In genomic region chr13:113023217-113023597, GRCh38 we compare ENCODE assay signal across 14 cellular contexts. TPM values are rescaled to one million over a fixed set of nuclear protein-coding genes. Genes with fewer than 3 reads are reported as not detected.
DNase-seq lines count a peak whose midpoint lies in the region; ATAC-seq, FAIRE-seq and TF ChIP-seq lines count a peak whose summit lies in the region.
"Had no signal": no experiment of that assay in that cellular context is flagged by ENCODE, and none has a peak within 500 bp of the region (broad histone marks: within the 10 kb centered on the region; RNA-seq: fewer than 3 reads in every experiment).

No MANE protein-coding gene starts in this region.

- H2AK9ac ChIP-seq in IMR-90 (replicated peaks; ENCODE audit: low read depth, low read length, poor library complexity): no peak overlapping the region

- no peaks in the 10 kb centered on the region for H3F3A ChIP-seq in smooth muscle cell (ENCODE audit: low read depth)

- H2BK15ac ChIP-seq in IMR-90 (ENCODE audit: low read depth, low read length): no peak overlapping the region

- H3K9me1 ChIP-seq in IMR-90 (ENCODE audit: insufficient read depth, low read length): no peaks in the 10 kb centered on the region

- no peak for TF ChIP-seq CTCF in IMR-90 (conservative IDR thresholded peaks at IDR 0.05; ENCODE audit: low read depth, low read length)
- no peak for TF ChIP-seq CTCF in endodermal cell (conservative IDR thresholded peaks at IDR 0.05)
- TF ChIP-seq CTCF in HepG2 (CRISPR knock-in tag; IDR thresholded peaks at IDR 0.05): no peak
- TF ChIP-seq CTCF in smooth muscle cell (IDR thresholded peaks at IDR 0.05; ENCODE audit: borderline replicate concordance, insufficient read depth, poor library complexity, severe bottlenecking): no peak

- no peak for DNase-seq in IMR-90
- DNase-seq in endodermal cell: peak; percentile 75
- DNase-seq in HepG2 (ENCODE audit: low spot score): peak; percentile 44
- no peak for DNase-seq in smooth muscle cell (lab: John Stamatoyannopoulos, UW; ENCODE audit: unreplicated experiment)
- no peak for DNase-seq in NAMALWA (ENCODE audit: low spot score)
- no peak for DNase-seq in activated T-helper 2 cell treated with anti-CD3 and anti-CD28 coated beads, Interferon-gamma antibody, Interleukin-2, Interleukin-4, amounts not matched to agents 10 μg/mL and 5 μg/mL and 100 μg/mL, durations not matched to agents 14 hours and 24 hours and 36 hours (ENCODE audit: low spot score)
- no peak for DNase-seq in activated naive CD4-positive, alpha-beta T cell treated with Interleukin-2 at 50 U/mL for 16 hours
- no peak for DNase-seq in GM03348 (ENCODE audit: low spot score)
- DNase-seq: activated CD8-positive, alpha-beta memory T cell treated with anti-CD3 and anti-CD28 coated beads, Interleukin-2, amount 50 U/mL, for 4 hours; NCI-H2171; stimulated activated naive CD4-positive, alpha-beta T cell treated with Interleukin-2 at 50 U/mL for 16 hours had no signal

- ATAC-seq in IMR-90 (ENCODE audit: low read depth) (peak; percentile 32; the same call in 1 of the 2 replicates), HepG2 (peak; percentile 9)
- ATAC-seq: activated CD4-positive, CD25-positive, alpha-beta regulatory T cell treated with anti-CD3 and anti-CD28 coated beads, Interleukin-2, amount 50 U/mL, for 24 hours had no signal

- no peak overlapping the region for H4K91ac ChIP-seq in IMR-90 (ENCODE audit: insufficient read depth, low read depth, low read length)

- peaks cover 23% of the 10 kb centered on the region for H3K4me1 Mint-ChIP-seq in endodermal cell
- H3K4me1 Mint-ChIP-seq in activated T-helper 2 cell treated with anti-CD3 and anti-CD28 coated beads, Interferon-gamma antibody, Interleukin-2, Interleukin-4, amounts not matched to agents 10 μg/mL and 5 μg/mL and 100 μg/mL, durations not matched to agents 14 hours and 24 hours and 36 hours (ENCODE audit: low read depth): no peaks in the 10 kb centered on the region

- H3K36me3 ChIP-seq in IMR-90 (ENCODE audit: control insufficient read depth, insufficient read depth, low read length): no peaks in the 10 kb centered on the region
- H3K36me3 ChIP-seq in endodermal cell (ENCODE audit: control insufficient read depth, insufficient read depth, low read length): peaks cover 6% of the 10 kb centered on the region
- H3K36me3 ChIP-seq in HepG2 (replicated peaks in 1 of 2; ENCODE audit: control insufficient read depth in 1 of 2, insufficient read depth in 2 of 2, low read length in 2 of 2): peaks cover 2 to 14% of the 10 kb centered on the region in 2 experiments; a peak in 3 of 5 replicates
- H3K36me3 ChIP-seq in smooth muscle cell (ENCODE audit: low read depth): no peaks in the 10 kb centered on the region
- H3K36me3 ChIP-seq: BLaER1, pancreas had no signal

- no peaks in the 10 kb centered on the region for H3K79me1 ChIP-seq in IMR-90 (ENCODE audit: low read depth in 1 of 2, low read length in 2 of 2)

- H3K27ac ChIP-seq in IMR-90 (ENCODE audit: insufficient read depth, low read length): no peak overlapping the region
- peak overlapping the region; percentile 96 for H3K27ac ChIP-seq in endodermal cell (ENCODE audit: low read depth, low read length)
- H3K27ac ChIP-seq in HepG2 (ENCODE audit: extremely low read length, insufficient read depth, low read length): peak overlapping the region; percentile 85
- no peak overlapping the region for H3K27ac ChIP-seq in smooth muscle cell (ENCODE audit: low read depth)
- H3K27ac ChIP-seq: BLaER1, pancreas had no signal

- H2AK5ac ChIP-seq in IMR-90 (ENCODE audit: low read depth, low read length): no peak overlapping the region

- H2AFZ ChIP-seq in IMR-90 (replicated peaks; ENCODE audit: low read length, poor library complexity): peak overlapping the region; percentile 41
- H2AFZ ChIP-seq in HepG2 (ENCODE audit: low read length): no peak overlapping the region
- H2AFZ ChIP-seq in smooth muscle cell (ENCODE audit: low read depth): peak overlapping the region; percentile 37

- BruUV-seq in IMR-90 (replicated peaks; lab: Mats Ljungman, UMichigan) (no TSS peak), HepG2 (replicated peaks; lab: Mats Ljungman, UMichigan) (TSS peak; percentile 70)

- intact Hi-C loops in IMR-90 (cut with micrococcal nuclease) (no loop called here), HepG2 (cut with micrococcal nuclease; ENCODE audit: unreplicated experiment) (loop anchor here (2.0 to 5.0 kb wide), 2 partner anchors 41 to 72 kb away; no protein-coding TSS in a partner anchor)
- intact Hi-C loops in activated T-helper 2 cell treated with anti-CD3 and anti-CD28 coated beads, Interferon-gamma antibody, Interleukin-2, Interleukin-4, amounts not matched to agents 10 μg/mL and 5 μg/mL and 100 μg/mL, durations not matched to agents 14 hours and 24 hours and 36 hours (cut with micrococcal nuclease): no loop called here

- H4K8ac ChIP-seq in IMR-90 (ENCODE audit: low read depth in 2 of 2, low read length in 2 of 2): no peak overlapping the region

- H3K4me1 ChIP-seq in IMR-90 (ENCODE audit: control insufficient read depth, insufficient read depth, low read length) (no peaks in the 10 kb centered on the region), endodermal cell (ENCODE audit: control insufficient read depth, insufficient read depth, low read length) (peaks cover 14% of the 10 kb centered on the region), HepG2 (ENCODE audit: insufficient read depth, low read length) (peaks cover 46% of the 10 kb centered on the region), smooth muscle cell (ENCODE audit: low read depth) (peaks cover 20% of the 10 kb centered on the region)
- H3K4me1 ChIP-seq: pancreas had no signal

- dilution Hi-C loops in IMR-90 (cut with HindIII; ENCODE audit: low sequenced_read_pairs, unreplicated experiment): no loop called here

- POLR2A ChIA-PET in IMR-90 (lab: Charles Lee; ENCODE audit: unreplicated experiment) (no interaction called here), HepG2 (lab: Yijun Ruan, JAX) (interaction anchor here (1.1 to 4.0 kb wide), 10 partner anchors 13 to 100 kb away, joined by 3 to 18 read pairs (median 5); no protein-coding TSS in a partner anchor)

- no peak overlapping the region for H3K18ac ChIP-seq in IMR-90 (ENCODE audit: low read depth, low read length)

- no peak overlapping the region for H4K5ac ChIP-seq in IMR-90 (ENCODE audit: low read depth, low read length)

- no peaks in the 10 kb centered on the region for H3K79me2 ChIP-seq in HepG2 (ENCODE audit: insufficient read depth, low read length)
- H3K79me2 ChIP-seq in smooth muscle cell (ENCODE audit: low read depth): no peaks in the 10 kb centered on the region

- H3K27me3 ChIP-seq in IMR-90 (ENCODE audit: control insufficient read depth, insufficient read depth, low read length): peaks cover 48% of the 10 kb centered on the region; the same call in 1 of the 2 replicates
- no peaks in the 10 kb centered on the region for H3K27me3 ChIP-seq in endodermal cell (ENCODE audit: control insufficient read depth, insufficient read depth, low read length, poor library complexity, severe bottlenecking)
- no peaks in the 10 kb centered on the region for H3K27me3 ChIP-seq in HepG2 (ENCODE audit: control insufficient read depth in 1 of 2, insufficient read depth in 2 of 2, low read length in 2 of 2)
- no peaks in the 10 kb centered on the region for H3K27me3 ChIP-seq in smooth muscle cell (ENCODE audit: low read depth)
- H3K27me3 ChIP-seq: pancreas had no signal

- H3K4me3 Mint-ChIP-seq in endodermal cell: peak overlapping the region; percentile 38
- no peak overlapping the region for H3K4me3 Mint-ChIP-seq in activated T-helper 2 cell treated with anti-CD3 and anti-CD28 coated beads, Interferon-gamma antibody, Interleukin-2, Interleukin-4, amounts not matched to agents 10 μg/mL and 5 μg/mL and 100 μg/mL, durations not matched to agents 14 hours and 24 hours and 36 hours (ENCODE audit: low read depth)

- no peak for FAIRE-seq in HepG2 (lab: Jason Lieb, UNC)
- FAIRE-seq: pancreas had no signal

- 49% methylated on average over 7 of the region's 22 CpGs; no CpG with 5 or more reads in 1 of the 2 experiments for WGBS in IMR-90 (ENCODE audit: extremely low coverage in 2 of 2, insufficient read length in 1 of 2), 2 experiments
- 54 to 61% methylated on average over 8 to 22 of the region's 22 CpGs for WGBS in endodermal cell (ENCODE audit: insufficient coverage in 1 of 2, insufficient read length in 1 of 2), 2 experiments
- 70% methylated on average over 19 of the region's 22 CpGs for WGBS in HepG2 (ENCODE audit: low lambda C conversion rate)
- 47% methylated on average over 22 of the region's 22 CpGs for WGBS in smooth muscle cell (ENCODE audit: low lambda C conversion rate)

- H2BK120ac ChIP-seq in IMR-90 (ENCODE audit: low read depth, low read length): no peak overlapping the region

- TF ChIP-seq EP300 in HepG2 (IDR thresholded peaks at IDR 0.05; ENCODE audit: low read depth in 2 of 2, low read length in 2 of 2) (no peak), HepG2 (CRISPR knock-in tag; IDR thresholded peaks at IDR 0.05; ENCODE audit: borderline replicate concordance) (no peak)

- no peaks in the 10 kb centered on the region for H3K9me3 ChIP-seq in IMR-90 (ENCODE audit: control insufficient read depth, insufficient read depth, low read length)
- no peaks in the 10 kb centered on the region for H3K9me3 ChIP-seq in endodermal cell (ENCODE audit: control insufficient read depth, low read length)
- H3K9me3 ChIP-seq in HepG2 (ENCODE audit: low read length): no peaks in the 10 kb centered on the region
- H3K9me3 ChIP-seq in smooth muscle cell (replicated peaks; ENCODE audit: low read depth): no peaks in the 10 kb centered on the region
- H3K9me3 ChIP-seq: BLaER1, pancreas had no signal

- no peaks in the 10 kb centered on the region for H3K27me3 Mint-ChIP-seq in endodermal cell (ENCODE audit: insufficient read depth)
- H3K27me3 Mint-ChIP-seq in activated T-helper 2 cell treated with anti-CD3 and anti-CD28 coated beads, Interferon-gamma antibody, Interleukin-2, Interleukin-4, amounts not matched to agents 10 μg/mL and 5 μg/mL and 100 μg/mL, durations not matched to agents 14 hours and 24 hours and 36 hours (ENCODE audit: low read depth): no peaks in the 10 kb centered on the region

- TF ChIP-seq RAD21 in IMR-90 (IDR thresholded peaks at IDR 0.05; ENCODE audit: low read length) (no peak), HepG2 (CRISPR knock-in tag; IDR thresholded peaks at IDR 0.05) (no peak)

- H2BK5ac ChIP-seq in IMR-90 (ENCODE audit: low read depth, low read length, poor library complexity, severe bottlenecking): no peak overlapping the region

- no peak overlapping the region for H3K56ac ChIP-seq in IMR-90 (ENCODE audit: extremely low read depth, insufficient read depth, low read length)

- peak overlapping the region; percentile 96 for H3K27ac Mint-ChIP-seq in endodermal cell
- no peak overlapping the region for H3K27ac Mint-ChIP-seq in activated T-helper 2 cell treated with anti-CD3 and anti-CD28 coated beads, Interferon-gamma antibody, Interleukin-2, Interleukin-4, amounts not matched to agents 10 μg/mL and 5 μg/mL and 100 μg/mL, durations not matched to agents 14 hours and 24 hours and 36 hours

- H3K4me2 ChIP-seq in IMR-90 (ENCODE audit: low read depth, low read length): no peak overlapping the region
- peak overlapping the region; percentile 55 for H3K4me2 ChIP-seq in HepG2 (ENCODE audit: low read depth, low read length)
- peak overlapping the region; percentile 54 for H3K4me2 ChIP-seq in smooth muscle cell
- H3K4me2 ChIP-seq: BLaER1 had no signal

- H4K20me1 ChIP-seq in IMR-90 (ENCODE audit: insufficient read depth, low read length): no peaks in the 10 kb centered on the region
- no peaks in the 10 kb centered on the region for H4K20me1 ChIP-seq in HepG2 (ENCODE audit: insufficient read depth, low read length)
- no peaks in the 10 kb centered on the region for H4K20me1 ChIP-seq in smooth muscle cell (ENCODE audit: low read depth)

- in situ Hi-C loops in IMR-90 (cut with MboI; ENCODE audit: low sequenced_read_pairs) (no loop called here), HepG2 (cut with HindIII; ENCODE audit: extremely low pct_ligation_motif_present, low pct_unique_long_range_greater_than_20kb) (no loop called here)

- TF ChIP-seq POLR2A in IMR-90 (IDR thresholded peaks at IDR 0.05; ENCODE audit: low read depth, low read length): no peak
- no peak for TF ChIP-seq POLR2A in HepG2 (IDR thresholded peaks at IDR 0.05; ENCODE audit: insufficient read depth in 1 of 2, low read depth in 2 of 2, low read length in 2 of 2)

- H3K4me3 ChIP-seq in IMR-90 (ENCODE audit: insufficient read depth, low read depth, low read length) (no peak overlapping the region), endodermal cell (ENCODE audit: low read length) (no peak overlapping the region), HepG2 (replicated peaks in 1 of 3; ENCODE audit: insufficient read depth in 1 of 3, low read depth in 2 of 3, low read length in 3 of 3) (peak overlapping the region in 2 of 3 experiments; percentile 35 to 36; a peak in 2 of 6 replicates), smooth muscle cell (peak overlapping the region; percentile 10)
- H3K4me3 ChIP-seq: BLaER1, pancreas had no signal

- H3K4ac ChIP-seq in IMR-90 (ENCODE audit: low read depth, low read length): no peak overlapping the region

- CTCF ChIA-PET in IMR-90 (lab: Yijun Ruan, JAX) (no interaction called here), HepG2 (lab: Yijun Ruan, JAX; ENCODE audit: low intra/inter-chr PET ratio, low total read pairs) (interaction anchor here (1.0 kb wide), 1 partner anchor 21 kb away, joined by 3 read pairs; no protein-coding TSS in a partner anchor)

- H2BK20ac ChIP-seq in IMR-90 (ENCODE audit: low read depth, low read length): no peak overlapping the region

- H3K36me3 Mint-ChIP-seq in endodermal cell (ENCODE audit: low read depth): no peaks in the 10 kb centered on the region
- no peaks in the 10 kb centered on the region for H3K36me3 Mint-ChIP-seq in activated T-helper 2 cell treated with anti-CD3 and anti-CD28 coated beads, Interferon-gamma antibody, Interleukin-2, Interleukin-4, amounts not matched to agents 10 μg/mL and 5 μg/mL and 100 μg/mL, durations not matched to agents 14 hours and 24 hours and 36 hours (ENCODE audit: low read depth)

- no peak overlapping the region for H3K23ac ChIP-seq in IMR-90 (ENCODE audit: low read depth, low read length)

- no peak overlapping the region for H3K14ac ChIP-seq in IMR-90 (replicated peaks; ENCODE audit: low read depth, low read length)

- H3K9ac ChIP-seq in IMR-90 (ENCODE audit: low read depth, low read length) (no peak overlapping the region), endodermal cell (ENCODE audit: extremely low read depth, low read length, poor library complexity, severe bottlenecking) (peak overlapping the region; percentile 39), HepG2 (ENCODE audit: insufficient read depth, low read depth, low read length) (peak overlapping the region; percentile 72), smooth muscle cell (ENCODE audit: low read depth) (no peak overlapping the region)
- H3K9ac ChIP-seq: BLaER1 had no signal

- no peaks in the 10 kb centered on the region for H3K9me3 Mint-ChIP-seq in endodermal cell
- H3K9me3 Mint-ChIP-seq in activated T-helper 2 cell treated with anti-CD3 and anti-CD28 coated beads, Interferon-gamma antibody, Interleukin-2, Interleukin-4, amounts not matched to agents 10 μg/mL and 5 μg/mL and 100 μg/mL, durations not matched to agents 14 hours and 24 hours and 36 hours: no peaks in the 10 kb centered on the region

RNA-seq across cellular contexts. Expression of gene MCF2L, which starts 54.2 kb away (rescaled TPM):
- total RNA-seq in IMR-90 (2012; rRNA removed) (0.18 TPM in 1 of 2 replicates, not detected in the other), endodermal cell (10 to 100 TPM; 48.0 to 49.9 TPM), HepG2 (2016; rRNA removed; fragmentation: Illumina TruSeq; extraction: Trizol) (13.7 and 19.4 TPM in 2 replicates), smooth muscle cell (3.8 and 7.6 TPM in 2 replicates)
- polyA plus RNA-seq in IMR-90 (2012; rRNA removed) (not detected in 2 replicates), HepG2 (2011; rRNA removed) (28.4 and 33.6 TPM in 2 replicates), smooth muscle cell (0.54 and 5.5 TPM in 2 replicates)
- 0.02 and 0.09 TPM in 2 replicates for polyA plus RNA-seq in IMR-90 (2012; cell fraction: cytosol; rRNA removed)
- 0.09 and 0.11 TPM in 2 replicates for polyA plus RNA-seq in IMR-90 (2012; cell fraction: nucleus; rRNA removed; ENCODE audit: low replicate concordance)
- polyA plus RNA-seq in endodermal cell (2013, experiment 1 of 2): 29.6 TPM
- 27.9 TPM for polyA plus RNA-seq in endodermal cell (2013, experiment 2 of 2)
- 2.3 and 3.4 TPM in 2 replicates for total RNA-seq in HepG2 (2016; cell fraction: cytosol; rRNA removed; fragmentation: Illumina TruSeq; extraction: Trizol; ENCODE audit: low read depth)
- 10.9 and 20.3 TPM in 2 replicates for total RNA-seq in HepG2 (2016; cell fraction: insoluble cytoplasmic fraction; rRNA removed; fragmentation: Illumina TruSeq; extraction: Trizol)
- 5.5 and 5.6 TPM in 2 replicates for total RNA-seq in HepG2 (2016; cell fraction: membrane; rRNA removed; fragmentation: Illumina TruSeq; extraction: Trizol)
- total RNA-seq in HepG2 (2016; cell fraction: nucleus; rRNA removed; fragmentation: Illumina TruSeq; extraction: Trizol): 24.6 and 25.3 TPM in 2 replicates
- 13.6 and 15.2 TPM in 2 replicates for polyA plus RNA-seq in HepG2 (2011; cell fraction: cytosol; rRNA removed)
- 196 and 262 TPM in 2 replicates for polyA plus RNA-seq in HepG2 (2011; cell fraction: nucleus; rRNA removed)
- polyA plus RNA-seq in HepG2 (2012): 26.3 and 28.9 TPM in 2 replicates
- 1.1 and 1.3 TPM in 2 replicates for polyA plus RNA-seq in HepG2 (2016; cell fraction: cytosol; fragmentation: Illumina TruSeq; extraction: Trizol; ENCODE audit: low read depth)
- 10.3 and 10.5 TPM in 2 replicates for polyA plus RNA-seq in HepG2 (2016; cell fraction: insoluble cytoplasmic fraction; fragmentation: Illumina TruSeq; extraction: Trizol; ENCODE audit: low read depth)
- polyA plus RNA-seq in HepG2 (2016; cell fraction: membrane; fragmentation: Illumina TruSeq; extraction: Trizol; ENCODE audit: low read depth): 1.6 and 2.4 TPM in 2 replicates
- 57.7 and 66.1 TPM in 2 replicates for polyA plus RNA-seq in HepG2 (2016; cell fraction: nucleus; fragmentation: Illumina TruSeq; extraction: Trizol; ENCODE audit: insufficient read depth, low read depth)
- polyA minus RNA-seq in HepG2 (2011; rRNA and poly(A)+ RNA removed; ENCODE audit: low replicate concordance): 39.0 and 75.0 TPM in 2 replicates
- 16.7 and 21.1 TPM in 2 replicates for polyA minus RNA-seq in HepG2 (2011; cell fraction: cytosol; rRNA and poly(A)+ RNA removed)
- 89.5 and 90.6 TPM in 2 replicates for polyA minus RNA-seq in HepG2 (2011; cell fraction: nucleus; rRNA and poly(A)+ RNA removed)
- total RNA-seq in activated T-helper 2 cell treated with anti-CD3 and anti-CD28 coated beads, Interferon-gamma antibody, Interleukin-2, Interleukin-4, amounts not matched to agents 10 μg/mL and 5 μg/mL and 100 μg/mL, durations not matched to agents 14 hours and 24 hours and 36 hours: 0.23 TPM in 1 of 2 replicates, not detected in the other

Comparison
In these comparisons a context has a peak if more than half of its experiments do, and no peak if none do; other contexts are left out.
1. DNase-seq: peak in endodermal cell (single experiment) and HepG2 (single experiment); none in IMR-90 (single experiment), smooth muscle cell (single experiment), NAMALWA (single experiment), activated T-helper 2 cell treated with anti-CD3 and anti-CD28 coated beads, Interferon-gamma antibody, Interleukin-2, Interleukin-4, amounts not matched to agents 10 μg/mL and 5 μg/mL and 100 μg/mL, durations not matched to agents 14 hours and 24 hours and 36 hours (single experiment), activated naive CD4-positive, alpha-beta T cell treated with Interleukin-2 at 50 U/mL for 16 hours (single experiment) and GM03348 (single experiment).
2. H3K27ac ChIP-seq: peak in endodermal cell (single experiment) and HepG2 (single experiment); none in IMR-90 (single experiment) and smooth muscle cell (single experiment).
3. H3K4me3 ChIP-seq: peak in HepG2 (2 of 3) and smooth muscle cell (single experiment); none in IMR-90 (single experiment) and endodermal cell (single experiment).
4. H3K9ac ChIP-seq: peak in endodermal cell (single experiment) and HepG2 (single experiment); none in IMR-90 (single experiment) and smooth muscle cell (single experiment).